In genomic region chr5:134758504-134759341, GRCh38 we compare ENCODE assay signal across 8 cellular contexts. TPM values are rescaled to one million over a fixed set of nuclear protein-coding genes. Genes with fewer than 3 reads are reported as not detected.
DNase-seq lines count a peak whose midpoint lies in the region; ATAC-seq and TF ChIP-seq lines count a peak whose summit lies in the region.

TSS of gene DDX46 (plus strand) at chr5:134758779. CDS start at chr5:134758939, 160 bp downstream.

- no peaks in the 10 kb centered on the region for H3K27me3 Mint-ChIP-seq in natural killer cell (ENCODE audit: low read depth in 2 of 2)

- no peaks in the 10 kb centered on the region for H3K9me2 ChIP-seq in GM23248 (ENCODE audit: insufficient read depth)

- H3K27ac ChIP-seq in GM23248 = peak within 1 kb of the TSS; percentile 63

- peak within 1 kb of the TSS; percentile 88 for H3K9ac ChIP-seq in GM23248

- H2AFZ ChIP-seq in GM23248 = peak within 1 kb of the TSS; percentile 99

- in situ Hi-C loops in GM23248 (cut with MboI) = no loop called here

- H3K27ac Mint-ChIP-seq in natural killer cell = peak within 1 kb of the TSS; percentile 96 to 98

- H3K27me3 ChIP-seq in GM23248 (replicated peaks; ENCODE audit: insufficient read depth) = no peaks in the 10 kb centered on the region

- peak within 1 kb of the TSS; percentile 95 for H3K4me2 ChIP-seq in GM23248 (ENCODE audit: unreplicated experiment)

- H3K36me3 Mint-ChIP-seq in natural killer cell = no peaks in the 10 kb centered on the region

- H3K4me3 Mint-ChIP-seq in natural killer cell = peak within 1 kb of the TSS; percentile 100

- H3K4me3 ChIP-seq in GM23248 = peak within 1 kb of the TSS; percentile 94

- intact Hi-C loops in natural killer cell (cut with micrococcal nuclease) = loop anchor here (1.0 kb wide), 2 partner anchors 20 to 116 kb away; partner anchors contain the start of genes CAMLG and TXNDC15

- H3K36me3 ChIP-seq in GM23248 (ENCODE audit: low read depth) = peaks cover under 1% of the 10 kb centered on the region; the same call in 1 of the 2 replicates

- WGBS in GM23248 (ENCODE audit: low coverage in 1 of 2, low lambda C conversion rate in 2 of 2, missing lambda C conversion rate in 2 of 2), 2 experiments = 1% methylated on average over 73 of the region's 73 CpGs

- H3F3A ChIP-seq in GM23248 (ENCODE audit: insufficient read depth) = 0 out of 2 replicates have a peak, but pooled peaks cover 14% of the 10 kb centered on the region

- no peaks in the 10 kb centered on the region for H3K9me3 Mint-ChIP-seq in natural killer cell

- H3K9me3 ChIP-seq in GM23248 (ENCODE audit: low read depth) = no peaks in the 10 kb centered on the region

- peak; percentile 74 for TF ChIP-seq CTCF in natural killer cell (IDR thresholded peaks at IDR 0.05)

- H3K79me2 ChIP-seq in GM23248 (ENCODE audit: insufficient read depth) = peaks cover 51% of the 10 kb centered on the region

- H3K4me1 Mint-ChIP-seq in natural killer cell = peaks cover 34 to 44% of the 10 kb centered on the region in 2 donors

- ATAC-seq in natural killer cell = peak; percentile 97 to 99 (median 99)

- DNase-seq in EH (ENCODE audit: low read depth) (peak; percentile 92), GM23248 (peak; percentile 99), LHCN-M2 (ENCODE audit: low read depth) (peak; percentile 90), RPMI7951 (ENCODE audit: low read depth) (peak; percentile 90), fibroblast of gingiva (ENCODE audit: low read depth) (peak; percentile 89), natural killer cell (peak; percentile 90)
- DNase-seq in activated T-helper 1 cell treated with anti-CD3 and anti-CD28 coated beads, Interleukin-2, amount 50 U/mL, for 16 hours (ENCODE audit: low read depth in 1 of 2, low spot score in 1 of 2) = peak; percentile 89 to 90
- peak; percentile 93 for DNase-seq in stimulated activated naive CD4-positive, alpha-beta T cell treated with Interleukin-2 at 50 U/mL for 16 hours (lab: John Stamatoyannopoulos, UW)

- H3K4me1 ChIP-seq in GM23248 (ENCODE audit: insufficient read depth) = peaks cover 12% of the 10 kb centered on the region

- no peaks in the 10 kb centered on the region for H4K20me1 ChIP-seq in GM23248 (ENCODE audit: insufficient read depth)

RNA-seq across cellular contexts. Expression of gene DDX46, which starts in this region (rescaled TPM):
- 16.9 and 21.4 TPM in 2 replicates for total RNA-seq in GM23248 (2014; rRNA removed; shearing (Covaris generic))
- 15.4 and 19.6 TPM in 2 replicates for polyA plus RNA-seq in GM23248 (2016; fragmentation: Nextera tagmentation; extraction: Ambion mirVana)
- total RNA-seq in LHCN-M2 (2014; rRNA removed) (24.4 and 29.4 TPM in 2 replicates), natural killer cell (10 to 100 TPM; 61.4 to 74.8 (median 67.2) TPM)
- polyA plus RNA-seq in LHCN-M2 (2012) = 20.2 TPM
- total RNA-seq in RPMI7951 (2014; rRNA removed; shearing (Covaris generic)) = 17.8 and 28.0 TPM in 2 replicates

Comparison
In these comparisons a context has a peak if more than half of its experiments do, and no peak if none do; other contexts are left out.
1. Peak in every context shown above with its lines: DNase-seq, ATAC-seq, H3K4me3 ChIP-seq and H3K27ac ChIP-seq.